In the genomic region with DNA sequence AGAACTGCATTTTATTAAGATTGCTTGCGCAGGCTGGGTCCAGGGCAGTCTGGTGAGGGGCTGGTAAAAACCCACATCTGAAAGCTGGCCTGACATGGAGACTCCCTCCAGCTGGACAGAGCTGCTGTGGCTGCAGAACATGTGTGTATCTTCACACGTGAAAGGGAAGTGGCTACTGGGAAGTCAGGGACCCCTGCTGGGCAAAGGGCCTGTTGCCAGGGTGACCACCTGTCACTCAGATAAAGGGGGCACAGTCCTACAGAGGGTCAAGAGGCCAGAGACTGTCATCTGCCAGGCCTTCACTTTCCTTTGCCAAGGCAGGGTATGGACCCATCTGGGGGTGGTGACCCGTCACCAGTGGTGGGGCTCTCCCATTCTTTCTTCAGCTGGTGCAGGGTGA, we compare ENCODE assay signal across 1 cellular context.
TF ChIP-seq lines count a peak whose summit lies in the region.

No MANE protein-coding gene starts in this region.

TF ChIP-seq in GM23338, 12 proteins besides CTCF, POLR2A, EP300 and RAD21 (continued from another document):
- TF ChIP-seq, protein P1, sequence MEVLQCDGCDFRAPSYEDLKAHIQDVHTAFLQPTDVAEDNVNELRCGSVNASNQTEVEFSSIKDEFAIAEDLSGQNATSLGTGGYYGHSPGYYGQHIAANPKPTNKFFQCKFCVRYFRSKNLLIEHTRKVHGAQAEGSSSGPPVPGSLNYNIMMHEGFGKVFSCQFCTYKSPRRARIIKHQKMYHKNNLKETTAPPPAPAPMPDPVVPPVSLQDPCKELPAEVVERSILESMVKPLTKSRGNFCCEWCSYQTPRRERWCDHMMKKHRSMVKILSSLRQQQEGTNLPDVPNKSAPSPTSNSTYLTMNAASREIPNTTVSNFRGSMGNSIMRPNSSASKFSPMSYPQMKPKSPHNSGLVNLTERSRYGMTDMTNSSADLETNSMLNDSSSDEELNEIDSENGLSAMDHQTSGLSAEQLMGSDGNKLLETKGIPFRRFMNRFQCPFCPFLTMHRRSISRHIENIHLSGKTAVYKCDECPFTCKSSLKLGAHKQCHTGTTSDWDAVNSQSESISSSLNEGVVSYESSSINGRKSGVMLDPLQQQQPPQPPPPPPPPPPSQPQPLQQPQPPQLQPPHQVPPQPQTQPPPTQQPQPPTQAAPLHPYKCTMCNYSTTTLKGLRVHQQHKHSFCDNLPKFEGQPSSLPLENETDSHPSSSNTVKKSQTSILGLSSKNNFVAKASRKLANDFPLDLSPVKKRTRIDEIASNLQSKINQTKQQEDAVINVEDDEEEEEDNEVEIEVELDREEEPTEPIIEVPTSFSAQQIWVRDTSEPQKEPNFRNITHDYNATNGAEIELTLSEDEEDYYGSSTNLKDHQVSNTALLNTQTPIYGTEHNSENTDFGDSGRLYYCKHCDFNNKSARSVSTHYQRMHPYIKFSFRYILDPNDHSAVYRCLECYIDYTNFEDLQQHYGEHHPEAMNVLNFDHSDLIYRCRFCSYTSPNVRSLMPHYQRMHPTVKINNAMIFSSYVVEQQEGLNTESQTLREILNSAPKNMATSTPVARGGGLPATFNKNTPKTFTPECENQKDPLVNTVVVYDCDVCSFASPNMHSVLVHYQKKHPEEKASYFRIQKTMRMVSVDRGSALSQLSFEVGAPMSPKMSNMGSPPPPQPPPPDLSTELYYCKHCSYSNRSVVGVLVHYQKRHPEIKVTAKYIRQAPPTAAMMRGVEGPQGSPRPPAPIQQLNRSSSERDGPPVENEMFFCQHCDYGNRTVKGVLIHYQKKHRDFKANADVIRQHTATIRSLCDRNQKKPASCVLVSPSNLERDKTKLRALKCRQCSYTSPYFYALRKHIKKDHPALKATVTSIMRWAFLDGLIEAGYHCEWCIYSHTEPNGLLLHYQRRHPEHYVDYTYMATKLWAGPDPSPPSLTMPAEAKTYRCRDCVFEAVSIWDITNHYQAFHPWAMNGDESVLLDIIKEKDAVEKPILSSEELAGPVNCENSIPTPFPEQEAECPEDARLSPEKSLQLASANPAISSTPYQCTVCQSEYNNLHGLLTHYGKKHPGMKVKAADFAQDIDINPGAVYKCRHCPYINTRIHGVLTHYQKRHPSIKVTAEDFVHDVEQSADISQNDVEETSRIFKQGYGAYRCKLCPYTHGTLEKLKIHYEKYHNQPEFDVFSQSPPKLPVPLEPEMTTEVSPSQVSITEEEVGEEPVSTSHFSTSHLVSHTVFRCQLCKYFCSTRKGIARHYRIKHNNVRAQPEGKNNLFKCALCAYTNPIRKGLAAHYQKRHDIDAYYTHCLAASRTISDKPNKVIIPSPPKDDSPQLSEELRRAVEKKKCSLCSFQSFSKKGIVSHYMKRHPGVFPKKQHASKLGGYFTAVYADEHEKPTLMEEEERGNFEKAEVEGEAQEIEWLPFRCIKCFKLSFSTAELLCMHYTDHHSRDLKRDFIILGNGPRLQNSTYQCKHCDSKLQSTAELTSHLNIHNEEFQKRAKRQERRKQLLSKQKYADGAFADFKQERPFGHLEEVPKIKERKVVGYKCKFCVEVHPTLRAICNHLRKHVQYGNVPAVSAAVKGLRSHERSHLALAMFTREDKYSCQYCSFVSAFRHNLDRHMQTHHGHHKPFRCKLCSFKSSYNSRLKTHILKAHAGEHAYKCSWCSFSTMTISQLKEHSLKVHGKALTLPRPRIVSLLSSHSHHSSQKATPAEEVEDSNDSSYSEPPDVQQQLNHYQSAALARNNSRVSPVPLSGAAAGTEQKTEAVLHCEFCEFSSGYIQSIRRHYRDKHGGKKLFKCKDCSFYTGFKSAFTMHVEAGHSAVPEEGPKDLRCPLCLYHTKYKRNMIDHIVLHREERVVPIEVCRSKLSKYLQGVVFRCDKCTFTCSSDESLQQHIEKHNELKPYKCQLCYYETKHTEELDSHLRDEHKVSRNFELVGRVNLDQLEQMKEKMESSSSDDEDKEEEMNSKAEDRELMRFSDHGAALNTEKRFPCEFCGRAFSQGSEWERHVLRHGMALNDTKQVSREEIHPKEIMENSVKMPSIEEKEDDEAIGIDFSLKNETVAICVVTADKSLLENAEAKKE (CRISPR knock-in tag; IDR thresholded peaks at IDR 0.05): no peak
- TF ChIP-seq, protein P2, sequence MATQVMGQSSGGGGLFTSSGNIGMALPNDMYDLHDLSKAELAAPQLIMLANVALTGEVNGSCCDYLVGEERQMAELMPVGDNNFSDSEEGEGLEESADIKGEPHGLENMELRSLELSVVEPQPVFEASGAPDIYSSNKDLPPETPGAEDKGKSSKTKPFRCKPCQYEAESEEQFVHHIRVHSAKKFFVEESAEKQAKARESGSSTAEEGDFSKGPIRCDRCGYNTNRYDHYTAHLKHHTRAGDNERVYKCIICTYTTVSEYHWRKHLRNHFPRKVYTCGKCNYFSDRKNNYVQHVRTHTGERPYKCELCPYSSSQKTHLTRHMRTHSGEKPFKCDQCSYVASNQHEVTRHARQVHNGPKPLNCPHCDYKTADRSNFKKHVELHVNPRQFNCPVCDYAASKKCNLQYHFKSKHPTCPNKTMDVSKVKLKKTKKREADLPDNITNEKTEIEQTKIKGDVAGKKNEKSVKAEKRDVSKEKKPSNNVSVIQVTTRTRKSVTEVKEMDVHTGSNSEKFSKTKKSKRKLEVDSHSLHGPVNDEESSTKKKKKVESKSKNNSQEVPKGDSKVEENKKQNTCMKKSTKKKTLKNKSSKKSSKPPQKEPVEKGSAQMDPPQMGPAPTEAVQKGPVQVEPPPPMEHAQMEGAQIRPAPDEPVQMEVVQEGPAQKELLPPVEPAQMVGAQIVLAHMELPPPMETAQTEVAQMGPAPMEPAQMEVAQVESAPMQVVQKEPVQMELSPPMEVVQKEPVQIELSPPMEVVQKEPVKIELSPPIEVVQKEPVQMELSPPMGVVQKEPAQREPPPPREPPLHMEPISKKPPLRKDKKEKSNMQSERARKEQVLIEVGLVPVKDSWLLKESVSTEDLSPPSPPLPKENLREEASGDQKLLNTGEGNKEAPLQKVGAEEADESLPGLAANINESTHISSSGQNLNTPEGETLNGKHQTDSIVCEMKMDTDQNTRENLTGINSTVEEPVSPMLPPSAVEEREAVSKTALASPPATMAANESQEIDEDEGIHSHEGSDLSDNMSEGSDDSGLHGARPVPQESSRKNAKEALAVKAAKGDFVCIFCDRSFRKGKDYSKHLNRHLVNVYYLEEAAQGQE (IDR thresholded peaks at IDR 0.05; ENCODE audit: unreplicated experiment): no peak
TF ChIP-seq in GM23338: peak in this region for 0.
